In genomic region chr2:75432761-75433361, GRCh38 we compare ENCODE assay signal across 10 cellular contexts.
DNase-seq lines count a peak whose midpoint lies in the region; ATAC-seq, FAIRE-seq and TF ChIP-seq lines count a peak whose summit lies in the region.
"Had no signal": no experiment of that assay in that cellular context is flagged by ENCODE, and none has a peak within 500 bp of the region (broad histone marks: within the 10 kb centered on the region; RNA-seq: fewer than 3 reads in every experiment).

No MANE protein-coding gene starts in this region.

- ATAC-seq in GM21526 (IDR thresholded peaks at IDR 0.05; ENCODE audit: low FRiP score, unreplicated experiment) (peak; percentile 79), HG03520 (IDR thresholded peaks at IDR 0.05; ENCODE audit: unreplicated experiment) (peak; percentile 78)
- ATAC-seq: effector memory CD8-positive, alpha-beta T cell; T-helper 17 cell had no signal

- no peaks in the 10 kb centered on the region for H3K9me3 Mint-ChIP-seq in activated naive CD4-positive, alpha-beta T cell treated with anti-CD3 and anti-CD28 coated beads for 36 hours

- H3K9me3 ChIP-seq in mammary epithelial cell (replicated peaks; ENCODE audit: insufficient read depth, low read length) (no peaks in the 10 kb centered on the region), A673 (ENCODE audit: low read depth, low read length, poor library complexity, severe bottlenecking) (no peaks in the 10 kb centered on the region)

- H3K4me3 Mint-ChIP-seq in activated naive CD4-positive, alpha-beta T cell treated with anti-CD3 and anti-CD28 coated beads for 36 hours = no peak overlapping the region
- H3K4me3 Mint-ChIP-seq: effector memory CD8-positive, alpha-beta T cell; T-helper 17 cell had no signal

- H2AFZ ChIP-seq in mammary epithelial cell (ENCODE audit: low read depth, low read length) = no peak overlapping the region

- DNase-seq in GM12892 (ENCODE audit: insufficient read length) = no peak
- peak; percentile 70 for DNase-seq in kidney glomerular epithelial cell (lab: John Stamatoyannopoulos, UW)
- no peak for DNase-seq in mammary epithelial cell
- DNase-seq in A673 (ENCODE audit: low spot score) = no peak
- DNase-seq in T1000 (lab: John Stamatoyannopoulos, UW) = no peak
- no peak for DNase-seq in activated naive CD4-positive, alpha-beta T cell treated with anti-CD3 and anti-CD28 coated beads for 36 hours
- DNase-seq: effector memory CD8-positive, alpha-beta T cell; T-helper 17 cell had no signal

- TF ChIP-seq CTCF in mammary epithelial cell (conservative IDR thresholded peaks at IDR 0.05 in 1 of 2, IDR thresholded peaks at IDR 0.05 in 1 of 2; ENCODE audit: extremely low read depth in 1 of 2, insufficient read depth in 1 of 2, low read depth in 1 of 2, low read length in 2 of 2) (no peak), A673 (conservative IDR thresholded peaks at IDR 0.05; ENCODE audit: low read depth, low read length) (no peak)

- in situ Hi-C loops in mammary epithelial cell (cut with MboI; ENCODE audit: low sequenced_read_pairs in 2 of 2) = no loop called here

- BruUV-seq in mammary epithelial cell (replicated peaks; lab: Mats Ljungman, UMichigan) = no TSS peak
- BruUV-seq in A673 (replicated peaks; lab: Mats Ljungman, UMichigan) = no TSS peak

- H3K27me3 ChIP-seq in mammary epithelial cell (ENCODE audit: insufficient read depth, low read length) = no peaks in the 10 kb centered on the region
- H3K27me3 ChIP-seq in A673 (replicated peaks; ENCODE audit: insufficient read depth, low read depth, low read length, poor library complexity) = no peaks in the 10 kb centered on the region

- no peaks in the 10 kb centered on the region for H4K20me1 ChIP-seq in mammary epithelial cell (ENCODE audit: insufficient read depth, low read length)

- POLR2A ChIA-PET in A673 (lab: Charles Lee; ENCODE audit: low non-redundant PET) = interaction anchor here (0.8 kb wide), 1 partner anchor 166 kb away, joined by 3 read pairs; no protein-coding TSS in a partner anchor

- H3K27ac Mint-ChIP-seq in activated naive CD4-positive, alpha-beta T cell treated with anti-CD3 and anti-CD28 coated beads for 36 hours = no peak overlapping the region
- H3K27ac Mint-ChIP-seq: effector memory CD8-positive, alpha-beta T cell; T-helper 17 cell had no signal

- no peaks in the 10 kb centered on the region for H3K36me3 Mint-ChIP-seq in activated naive CD4-positive, alpha-beta T cell treated with anti-CD3 and anti-CD28 coated beads for 36 hours (ENCODE audit: low read depth)

- intact Hi-C loops in mammary epithelial cell (cut with micrococcal nuclease) (no loop called here), A673 (cut with micrococcal nuclease; ENCODE audit: unreplicated experiment) (no loop called here)
- intact Hi-C loops in activated naive CD4-positive, alpha-beta T cell treated with anti-CD3 and anti-CD28 coated beads for 36 hours (cut with micrococcal nuclease) = no loop called here

- no peaks in the 10 kb centered on the region for H3K36me3 ChIP-seq in mammary epithelial cell (ENCODE audit: insufficient read depth, low read length)
- H3K36me3 ChIP-seq in A673 (ENCODE audit: insufficient read depth, low read length, poor library complexity, severe bottlenecking) = no peaks in the 10 kb centered on the region

- H3K4me1 ChIP-seq in mammary epithelial cell (ENCODE audit: insufficient read depth, low read length) = peaks cover 4% of the 10 kb centered on the region
- H3K4me1 ChIP-seq in A673 (ENCODE audit: insufficient read depth, low read length, poor library complexity, severe bottlenecking) = peaks cover 7% of the 10 kb centered on the region

- H3K79me2 ChIP-seq in mammary epithelial cell (ENCODE audit: insufficient read depth, low read length) = no peaks in the 10 kb centered on the region

- CTCF ChIA-PET in mammary epithelial cell (lab: Charles Lee; ENCODE audit: low non-redundant PET) (no interaction called here), A673 (lab: Charles Lee) (no interaction called here)
- CTCF ChIA-PET in activated naive CD4-positive, alpha-beta T cell treated with anti-CD3 and anti-CD28 coated beads for 36 hours (lab: Charles Lee) = no interaction called here

- no peak overlapping the region for H3K4me3 ChIP-seq in mammary epithelial cell (replicated peaks in 1 of 3; ENCODE audit: insufficient read depth in 1 of 3, low read depth in 2 of 3, low read length in 3 of 3)
- no peak overlapping the region for H3K4me3 ChIP-seq in A673 (ENCODE audit: low read depth, low read length, poor library complexity, severe bottlenecking)

- peaks cover 26% of the 10 kb centered on the region for H3K27me3 Mint-ChIP-seq in activated naive CD4-positive, alpha-beta T cell treated with anti-CD3 and anti-CD28 coated beads for 36 hours (ENCODE audit: low read depth)

- no peak overlapping the region for H3K4me2 ChIP-seq in mammary epithelial cell (ENCODE audit: insufficient read depth, low read depth, low read length)

- peak; percentile 92 for FAIRE-seq in GM12892 (lab: Jason Lieb, UNC)

- 97% methylated on average over 4 of the region's 4 CpGs for WGBS in mammary epithelial cell (ENCODE audit: low coverage, missing lambda C conversion rate)

- H3K4me1 Mint-ChIP-seq in activated naive CD4-positive, alpha-beta T cell treated with anti-CD3 and anti-CD28 coated beads for 36 hours (ENCODE audit: low read depth) = no peaks in the 10 kb centered on the region
- H3K4me1 Mint-ChIP-seq: T-helper 17 cell had no signal

- peak; percentile 30; the same call in 1 of the 2 replicates for TF ChIP-seq POLR2A in GM12892 (IDR thresholded peaks at IDR 0.05; ENCODE audit: low read depth, low read length)

- dilution Hi-C loops in mammary epithelial cell (cut with HindIII; ENCODE audit: low sequenced_read_pairs) = no loop called here

- H3K27ac ChIP-seq in mammary epithelial cell (ENCODE audit: insufficient read depth, low read depth, low read length) (no peak overlapping the region), A673 (ENCODE audit: low read depth, low read length, poor library complexity, severe bottlenecking) (no peak overlapping the region)

- H3K9ac ChIP-seq in mammary epithelial cell (ENCODE audit: insufficient read depth, low read length) = no peak overlapping the region
